ENCODE assay signal across 8 cellular contexts in the genomic region with DNA sequence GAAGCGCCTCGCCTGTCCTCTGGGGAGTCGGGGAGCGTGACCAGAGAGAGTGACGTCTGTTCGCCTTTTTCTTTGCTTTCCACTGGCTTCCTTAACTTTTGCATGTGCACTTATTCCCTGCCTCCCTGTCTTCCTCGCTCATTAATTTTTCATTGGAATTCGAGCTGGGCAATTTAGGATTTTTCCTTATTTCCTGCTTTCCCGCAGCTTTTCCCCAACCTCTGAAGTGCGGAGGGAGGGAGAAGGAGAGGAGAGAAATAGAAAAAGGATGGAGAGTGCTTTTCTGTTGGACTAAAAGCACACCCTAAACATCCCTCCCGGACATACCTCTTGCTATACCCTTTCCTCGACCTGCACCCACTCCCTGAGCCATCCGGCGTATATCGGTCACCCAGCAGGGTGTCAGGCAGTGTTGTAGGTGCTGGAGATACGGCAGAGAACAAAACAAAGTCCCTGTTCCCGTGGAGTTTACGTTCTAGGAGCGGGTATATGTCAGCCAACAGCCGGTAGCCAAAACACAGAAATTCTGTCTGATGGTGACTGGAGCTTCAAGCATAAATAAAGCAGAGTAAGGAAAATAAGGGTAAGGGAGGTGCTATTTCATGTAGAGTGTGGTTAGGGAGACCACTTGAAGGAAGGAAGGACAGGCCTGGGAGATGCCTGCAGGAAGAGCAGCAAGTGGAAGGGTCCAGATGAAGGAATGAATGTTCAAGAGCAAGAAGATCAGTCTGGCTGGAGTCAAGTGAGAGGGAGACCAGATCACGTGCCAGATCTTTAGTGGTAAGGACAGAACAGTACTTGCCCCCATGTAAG. TPM values are rescaled to one million over a fixed set of nuclear protein-coding genes. Genes with fewer than 3 reads are reported as not detected.
DNase-seq lines count a peak whose midpoint lies in the region; ATAC-seq and TF ChIP-seq lines count a peak whose summit lies in the region.

No MANE protein-coding gene starts in this region.

- H3K79me2 ChIP-seq in GM23248 (ENCODE audit: insufficient read depth): peaks cover 35% of the 10 kb centered on the region
- peaks cover 39% of the 10 kb centered on the region for H3K79me2 ChIP-seq in fibroblast of lung (ENCODE audit: control insufficient read depth, insufficient read depth, low read length)

- no peaks in the 10 kb centered on the region for H3K9me2 ChIP-seq in GM23248 (ENCODE audit: insufficient read depth)

- in situ Hi-C loops in GM23248 (cut with MboI) (no loop called here), GM13976 (cut with MboI; ENCODE audit: low sequenced_read_pairs, unreplicated experiment) (no loop called here)

- peaks cover 23% of the 10 kb centered on the region for H3F3A ChIP-seq in GM23248 (ENCODE audit: insufficient read depth)

- 37 to 51% methylated on average over 16 to 21 of the region's 21 CpGs for WGBS in GM23248 (ENCODE audit: low coverage in 1 of 2, low lambda C conversion rate in 2 of 2, missing lambda C conversion rate in 2 of 2), 2 experiments

- no peaks in the 10 kb centered on the region; the same call in 1 of the 2 replicates for H3K36me3 ChIP-seq in GM23248 (ENCODE audit: low read depth)
- H3K36me3 ChIP-seq in fibroblast of lung (ENCODE audit: control insufficient read depth, insufficient read depth, low read length): no peaks in the 10 kb centered on the region
- H3K36me3 ChIP-seq in rectal smooth muscle tissue (ENCODE audit: control insufficient read depth, insufficient read depth, low read length): no peaks in the 10 kb centered on the region

- DNase-seq in GM23248 (no peak), SK-N-DZ (ENCODE audit: low spot score) (peak; percentile 6), fibroblast of lung (ENCODE audit: low read depth in 2 of 2) (no peak), GM13976 (ENCODE audit: low spot score) (no peak)

- no peaks in the 10 kb centered on the region for H3K27me3 ChIP-seq in GM23248 (replicated peaks; ENCODE audit: insufficient read depth)
- H3K27me3 ChIP-seq in fibroblast of lung (ENCODE audit: control insufficient read depth, insufficient read depth, low read length): no peaks in the 10 kb centered on the region
- H3K27me3 ChIP-seq in rectal smooth muscle tissue (ENCODE audit: control insufficient read depth, insufficient read depth, low read length): no peaks in the 10 kb centered on the region

- no peak for TF ChIP-seq CTCF in fibroblast of lung (conservative IDR thresholded peaks at IDR 0.05 in 1 of 2, IDR thresholded peaks at IDR 0.05 in 1 of 2; ENCODE audit: low read depth in 1 of 2, low read length in 2 of 2)
- no peak for TF ChIP-seq CTCF in GM13976 (IDR thresholded peaks at IDR 0.05; ENCODE audit: borderline replicate concordance, control extremely low read depth, extremely low read depth, insufficient read depth, missing control alignments)

- H3K9ac ChIP-seq in GM23248: peak overlapping the region; percentile 97
- peak overlapping the region; percentile 94 for H3K9ac ChIP-seq in fibroblast of lung (ENCODE audit: insufficient read depth, low read length)
- H3K9ac ChIP-seq in rectal smooth muscle tissue (ENCODE audit: low read length): no peak overlapping the region

- H2AFZ ChIP-seq in GM23248 (peak overlapping the region; percentile 87), fibroblast of lung (ENCODE audit: low read length) (peak overlapping the region; percentile 45)

- H3K9me3 ChIP-seq in GM23248 (ENCODE audit: low read depth): no peaks in the 10 kb centered on the region
- no peaks in the 10 kb centered on the region for H3K9me3 ChIP-seq in fibroblast of lung (ENCODE audit: control insufficient read depth, insufficient read depth, low read depth, low read length)

- H3K4me2 ChIP-seq in GM23248 (ENCODE audit: unreplicated experiment) (peak overlapping the region; percentile 67), fibroblast of lung (ENCODE audit: extremely low read depth, insufficient read depth, low read length) (no peak overlapping the region)

- H3K4me3 ChIP-seq in GM23248 (peak overlapping the region; percentile 84), fibroblast of lung (replicated peaks in 1 of 4; ENCODE audit: control extremely low read depth in 1 of 4, insufficient read depth in 1 of 4, low read depth in 3 of 4, low read length in 4 of 4) (peak overlapping the region; percentile 56 to 83 (median 80)), rectal smooth muscle tissue (ENCODE audit: low read length) (peak overlapping the region; percentile 83)

- H4K20me1 ChIP-seq in GM23248 (ENCODE audit: insufficient read depth): no peaks in the 10 kb centered on the region
- peaks cover 2% of the 10 kb centered on the region for H4K20me1 ChIP-seq in fibroblast of lung (ENCODE audit: control insufficient read depth, extremely low read depth, insufficient read depth, low read length)

- H3K4me1 ChIP-seq in GM23248 (ENCODE audit: insufficient read depth) (peaks cover 20% of the 10 kb centered on the region), fibroblast of lung (ENCODE audit: control insufficient read depth, extremely low read depth, insufficient read depth, low read length) (peaks cover 2% of the 10 kb centered on the region), rectal smooth muscle tissue (ENCODE audit: control insufficient read depth, insufficient read depth, low read length) (peaks cover 9% of the 10 kb centered on the region)

- peak overlapping the region; percentile 90 for H3K27ac ChIP-seq in GM23248
- H3K27ac ChIP-seq in fibroblast of lung (ENCODE audit: insufficient read depth, low read length): peak overlapping the region; percentile 93
- H3K27ac ChIP-seq in rectal smooth muscle tissue (ENCODE audit: low read depth, low read length): peak overlapping the region; percentile 94

- ATAC-seq in HG02610 (IDR thresholded peaks at IDR 0.05; ENCODE audit: unreplicated experiment) (no peak), HG03108 (IDR thresholded peaks at IDR 0.05; ENCODE audit: unreplicated experiment) (no peak), HG03521 (IDR thresholded peaks at IDR 0.05; ENCODE audit: unreplicated experiment) (no peak)

RNA-seq across cellular contexts. Expression of gene ZFR, which starts 0.6 kb away (rescaled TPM):
- 110 and 124 TPM in 2 replicates for total RNA-seq in GM23248 (2014; rRNA removed; shearing (Covaris generic))
- polyA plus RNA-seq in GM23248 (2016; fragmentation: Nextera tagmentation; extraction: Ambion mirVana): 103 and 110 TPM in 2 replicates
- 65.9 and 79.5 TPM in 2 replicates for polyA plus RNA-seq in SK-N-DZ (2014; cell fraction: cytosol; rRNA removed)
- 50.0 and 50.2 TPM in 2 replicates for polyA plus RNA-seq in SK-N-DZ (2014; cell fraction: nucleus; rRNA removed)
- total RNA-seq in fibroblast of lung: 78.6 and 113 TPM in 2 replicates
- polyA plus RNA-seq in fibroblast of lung: 56.8 and 65.4 TPM in 2 replicates
- polyA plus RNA-seq in fibroblast of lung (2012): 42.5 and 47.2 TPM in 2 replicates
- 134 and 153 TPM in 2 replicates for polyA minus RNA-seq in fibroblast of lung (ENCODE audit: low replicate concordance)
